26 cellular contexts compared by ENCODE assay signal in genomic region chr7:54860843-54861242, GRCh38.
A peak's percentile ranks its signal among the peaks of the same experiment; 100 is the strongest.
DNase-seq lines count a peak whose midpoint lies in the region; ATAC-seq and TF ChIP-seq lines count a peak whose summit lies in the region.
"Had no signal": no experiment of that assay in that cellular context is flagged by ENCODE, and none has a peak within 500 bp of the region (broad histone marks: within the 10 kb centered on the region; RNA-seq: fewer than 3 reads in every experiment).

No MANE protein-coding gene starts in this region.

- no peak overlapping the region for H3K27ac Mint-ChIP-seq in endothelial cell (ENCODE audit: unreplicated experiment)

- TF ChIP-seq EP300 in SK-N-SH (IDR thresholded peaks at IDR 0.05; ENCODE audit: borderline replicate concordance in 1 of 2, low read depth in 1 of 2, low read length in 1 of 2), result no peak

- POLR2A ChIA-PET in SK-N-SH (lab: Yijun Ruan, JAX) (no interaction called here), IMR-90 (lab: Charles Lee; ENCODE audit: unreplicated experiment) (no interaction called here)

- H2AK5ac ChIP-seq in IMR-90 (ENCODE audit: low read depth, low read length) (no peak overlapping the region), mesenchymal stem cell (ENCODE audit: low read length, severe bottlenecking) (peak overlapping the region; percentile 41)

- no peak for TF ChIP-seq POLR2A in IMR-90 (IDR thresholded peaks at IDR 0.05; ENCODE audit: low read depth, low read length)

- H4K91ac ChIP-seq in IMR-90 (ENCODE audit: insufficient read depth, low read depth, low read length), result no peak overlapping the region
- H4K91ac ChIP-seq in mesenchymal stem cell (ENCODE audit: low read length), result no peak overlapping the region

- H3K27me3 Mint-ChIP-seq in endothelial cell (ENCODE audit: unreplicated experiment), result peaks cover 2% of the 10 kb centered on the region

- H3K4me2 ChIP-seq in SK-N-SH (peak overlapping the region; percentile 26), IMR-90 (ENCODE audit: low read depth, low read length) (no peak overlapping the region), mesenchymal stem cell (ENCODE audit: low read length, poor library complexity, severe bottlenecking) (no peak overlapping the region)

- TF ChIP-seq RAD21 in SK-N-SH (IDR thresholded peaks at IDR 0.05; ENCODE audit: low read length) (no peak), IMR-90 (IDR thresholded peaks at IDR 0.05; ENCODE audit: low read length) (no peak)

- in situ Hi-C loops in IMR-90 (cut with MboI; ENCODE audit: low sequenced_read_pairs), result no loop called here

- H2BK5ac ChIP-seq in IMR-90 (ENCODE audit: low read depth, low read length, poor library complexity, severe bottlenecking) (no peak overlapping the region), mesenchymal stem cell (ENCODE audit: low read depth, low read length, poor library complexity, severe bottlenecking) (no peak overlapping the region)

- H3K4ac ChIP-seq in IMR-90 (ENCODE audit: low read depth, low read length), result no peak overlapping the region
- no peak overlapping the region for H3K4ac ChIP-seq in mesenchymal stem cell (ENCODE audit: low read depth in 1 of 2, low read length in 2 of 2)

- H3K9me2 ChIP-seq in SK-N-SH, result no peaks in the 10 kb centered on the region

- H4K5ac ChIP-seq in IMR-90 (ENCODE audit: low read depth, low read length), result no peak overlapping the region

- peaks cover 8% of the 10 kb centered on the region for H3F3A ChIP-seq in SK-N-SH (replicated peaks; ENCODE audit: insufficient read depth)

- no peak for ATAC-seq in SK-N-SH treated with all-trans-retinoic acid at 6 μM for 48 hours
- no peak for ATAC-seq in IMR-90 (ENCODE audit: low read depth)
- ATAC-seq in HG03045 (IDR thresholded peaks at IDR 0.05; ENCODE audit: unreplicated experiment), result no peak
- no peak for ATAC-seq in GM18520 (IDR thresholded peaks at IDR 0.05; ENCODE audit: unreplicated experiment)
- ATAC-seq: K562, PC-3, Right ventricle myocardium inferior had no signal

- H4K20me1 ChIP-seq in SK-N-SH (ENCODE audit: insufficient read depth), result no peaks in the 10 kb centered on the region
- no peaks in the 10 kb centered on the region for H4K20me1 ChIP-seq in IMR-90 (ENCODE audit: insufficient read depth, low read length)

- H3K14ac ChIP-seq in IMR-90 (replicated peaks; ENCODE audit: low read depth, low read length), result no peak overlapping the region
- H3K14ac ChIP-seq in mesenchymal stem cell (ENCODE audit: low read length in 2 of 2), result no peak overlapping the region

- peaks cover 17% of the 10 kb centered on the region for H3K4me1 Mint-ChIP-seq in endothelial cell (ENCODE audit: unreplicated experiment)

- H4K8ac ChIP-seq in IMR-90 (ENCODE audit: low read depth in 2 of 2, low read length in 2 of 2) (no peak overlapping the region), mesenchymal stem cell (ENCODE audit: low read length) (no peak overlapping the region)

- no peak overlapping the region for H2BK12ac ChIP-seq in mesenchymal stem cell (ENCODE audit: low read length in 2 of 2)

- 0 out of 2 replicates have a peak, but pooled peaks cover 5% of the 10 kb centered on the region for H3K9me1 ChIP-seq in IMR-90 (ENCODE audit: insufficient read depth, low read length)

- H2BK15ac ChIP-seq in IMR-90 (ENCODE audit: low read depth, low read length) (no peak overlapping the region), mesenchymal stem cell (ENCODE audit: low read depth, poor library complexity, severe bottlenecking) (no peak overlapping the region)

- H3K4me3 Mint-ChIP-seq in endothelial cell (ENCODE audit: unreplicated experiment), result no peak overlapping the region

- TF ChIP-seq CTCF in SK-N-SH (IDR thresholded peaks at IDR 0.05) (peak; percentile 38), IMR-90 (conservative IDR thresholded peaks at IDR 0.05; ENCODE audit: low read depth, low read length) (no peak), endothelial cell (IDR thresholded peaks at IDR 0.05; ENCODE audit: unreplicated experiment) (peak; percentile 18)

- H3K36me3 ChIP-seq in SK-N-SH (replicated peaks in 1 of 2; ENCODE audit: control insufficient read depth in 1 of 2, insufficient read depth in 2 of 2, low read length in 1 of 2) (no peaks in the 10 kb centered on the region), IMR-90 (ENCODE audit: control insufficient read depth, insufficient read depth, low read length) (no peaks in the 10 kb centered on the region), mesenchymal stem cell (ENCODE audit: control insufficient read depth in 1 of 2, insufficient read depth in 2 of 2, low read depth in 1 of 2, low read length in 2 of 2) (no peaks in the 10 kb centered on the region)
- H3K36me3 ChIP-seq: SJSA1 had no signal

- CTCF ChIA-PET in SK-N-SH (lab: Yijun Ruan, JAX) (interaction anchor here (0.9 to 1.6 kb wide), 4 partner anchors 10 to 394 kb away, joined by 3 to 7 read pairs (median 6); no protein-coding TSS in a partner anchor), IMR-90 (lab: Yijun Ruan, JAX) (interaction anchor here (1.0 kb wide), 1 partner anchor 12 kb away, joined by 3 read pairs; no protein-coding TSS in a partner anchor)

- H2BK120ac ChIP-seq in IMR-90 (ENCODE audit: low read depth, low read length), result no peak overlapping the region
- no peak overlapping the region for H2BK120ac ChIP-seq in mesenchymal stem cell (ENCODE audit: low read depth, low read length)

- H2AFZ ChIP-seq in SK-N-SH (ENCODE audit: low read depth) (no peak overlapping the region), IMR-90 (replicated peaks; ENCODE audit: low read length, poor library complexity) (no peak overlapping the region), mesenchymal stem cell (ENCODE audit: low read depth, low read length) (no peak overlapping the region)

- intact Hi-C loops in IMR-90 (cut with micrococcal nuclease), result no loop called here

- dilution Hi-C loops in IMR-90 (cut with HindIII; ENCODE audit: low sequenced_read_pairs, unreplicated experiment), result no loop called here

- no peak overlapping the region for H3K56ac ChIP-seq in IMR-90 (ENCODE audit: extremely low read depth, insufficient read depth, low read length)

- H3K9me3 Mint-ChIP-seq in endothelial cell (ENCODE audit: unreplicated experiment), result no peaks in the 10 kb centered on the region

- H3K4me1 ChIP-seq in SK-N-SH (ENCODE audit: control insufficient read depth in 1 of 2, insufficient read depth in 2 of 2, low read depth in 1 of 2, low read length in 1 of 2) (peaks cover 0 to 12% of the 10 kb centered on the region in 2 experiments; a peak in 1 of 4 replicates), IMR-90 (ENCODE audit: control insufficient read depth, insufficient read depth, low read length) (peaks cover 7% of the 10 kb centered on the region), mesenchymal stem cell (ENCODE audit: control insufficient read depth, insufficient read depth, low read depth, low read length) (peaks cover 4% of the 10 kb centered on the region)
- H3K4me1 ChIP-seq: SJSA1 had no signal

- peak overlapping the region; percentile 0; the same call in 1 of the 2 replicates for H2BK20ac ChIP-seq in IMR-90 (ENCODE audit: low read depth, low read length)

- H3K36me3 Mint-ChIP-seq in endothelial cell (ENCODE audit: low read depth, unreplicated experiment), result no peaks in the 10 kb centered on the region

- H3K4me3 ChIP-seq in SK-N-SH (ENCODE audit: low read depth in 2 of 2, low read length in 1 of 2), result no peak overlapping the region
- H3K4me3 ChIP-seq in IMR-90 (ENCODE audit: insufficient read depth, low read depth, low read length), result no peak overlapping the region
- H3K4me3 ChIP-seq in mesenchymal stem cell (ENCODE audit: insufficient read depth in 1 of 2, low read depth in 1 of 2, low read length in 2 of 2), result no peak overlapping the region
- H3K4me3 ChIP-seq: K562, SJSA1 had no signal

- peak overlapping the region in 1 of 2 experiments; percentile 52; a peak in 1 of 4 replicates for H3K27ac ChIP-seq in SK-N-SH (ENCODE audit: low read depth in 2 of 2, low read length in 1 of 2)
- no peak overlapping the region for H3K27ac ChIP-seq in IMR-90 (ENCODE audit: insufficient read depth, low read length)
- H3K27ac ChIP-seq in mesenchymal stem cell (ENCODE audit: low read length, poor library complexity, severe bottlenecking), result no peak overlapping the region
- H3K27ac ChIP-seq: 22Rv1, SJSA1 had no signal

- H3K18ac ChIP-seq in IMR-90 (ENCODE audit: low read depth, low read length) (no peak overlapping the region), mesenchymal stem cell (ENCODE audit: low read depth in 1 of 2, low read length in 2 of 2) (no peak overlapping the region)

- H3K23ac ChIP-seq in IMR-90 (ENCODE audit: low read depth, low read length) (no peak overlapping the region), mesenchymal stem cell (ENCODE audit: low read length in 2 of 2) (no peak overlapping the region)

- H3K9ac ChIP-seq in SK-N-SH (no peak overlapping the region), IMR-90 (ENCODE audit: low read depth, low read length) (no peak overlapping the region), mesenchymal stem cell (ENCODE audit: low read length) (no peak overlapping the region)

- H3K9me3 ChIP-seq in SK-N-SH, result no peaks in the 10 kb centered on the region
- no peaks in the 10 kb centered on the region; the same call in 1 of the 2 replicates for H3K9me3 ChIP-seq in IMR-90 (ENCODE audit: control insufficient read depth, insufficient read depth, low read length)
- H3K9me3 ChIP-seq in mesenchymal stem cell (ENCODE audit: control insufficient read depth, low read length), result no peaks in the 10 kb centered on the region
- H3K9me3 ChIP-seq: SJSA1 had no signal

- DNase-seq in SK-N-SH, result no peak
- no peak for DNase-seq in IMR-90
- no peak for DNase-seq in endothelial cell (ENCODE audit: low spot score)
- no peak for DNase-seq in mesenchymal stem cell
- no peak for DNase-seq in NCI-H524 treated with DMSO at 0.1 percent for 48 hours (lab: John Stamatoyannopoulos, UW)
- DNase-seq: Calu3; DMS79 treated with DMSO at 0.1 percent for 48 hours; GF-D8; Kasumi-1; NCI-H1092 treated with DMSO at 0.1 percent for 48 hours; NCI-H1436; NCI-H187; NCI-H2081 treated with DMSO at 0.1 percent for 48 hours; NCI-H2171 treated with DMSO at 0.1 percent for 48 hours; NCI-H345; NCI-H510A treated with DMSO at 0.1 percent for 48 hours; NCI-H748 treated with DMSO at 0.1 percent for 48 hours; NK-92 treated with Interleukin-12 subunit alpha and Interleukin-12 subunit beta, amount 100 ng/mL, for 24 hours; PC-3 had no signal

- no TSS peak for BruUV-seq in IMR-90 (replicated peaks; lab: Mats Ljungman, UMichigan)

- H3K79me1 ChIP-seq in IMR-90 (ENCODE audit: low read depth in 1 of 2, low read length in 2 of 2) (no peaks in the 10 kb centered on the region), mesenchymal stem cell (replicated peaks; ENCODE audit: low read length, poor library complexity, severe bottlenecking) (no peaks in the 10 kb centered on the region)

- no peak overlapping the region for H2AK9ac ChIP-seq in IMR-90 (replicated peaks; ENCODE audit: low read depth, low read length, poor library complexity)

- H3K79me2 ChIP-seq in SK-N-SH (ENCODE audit: insufficient read depth), result no peaks in the 10 kb centered on the region

- H3K27me3 ChIP-seq in SK-N-SH (ENCODE audit: insufficient read depth) (no peaks in the 10 kb centered on the region), IMR-90 (ENCODE audit: control insufficient read depth, insufficient read depth, low read length) (peaks cover 11% of the 10 kb centered on the region; the same call in 1 of the 2 replicates), mesenchymal stem cell (ENCODE audit: control insufficient read depth in 1 of 2, insufficient read depth in 1 of 2, low read length in 2 of 2) (no peaks in the 10 kb centered on the region)
- H3K27me3 ChIP-seq: SJSA1 had no signal
